ENCODE assay signal across 12 cellular contexts in the genomic region with DNA sequence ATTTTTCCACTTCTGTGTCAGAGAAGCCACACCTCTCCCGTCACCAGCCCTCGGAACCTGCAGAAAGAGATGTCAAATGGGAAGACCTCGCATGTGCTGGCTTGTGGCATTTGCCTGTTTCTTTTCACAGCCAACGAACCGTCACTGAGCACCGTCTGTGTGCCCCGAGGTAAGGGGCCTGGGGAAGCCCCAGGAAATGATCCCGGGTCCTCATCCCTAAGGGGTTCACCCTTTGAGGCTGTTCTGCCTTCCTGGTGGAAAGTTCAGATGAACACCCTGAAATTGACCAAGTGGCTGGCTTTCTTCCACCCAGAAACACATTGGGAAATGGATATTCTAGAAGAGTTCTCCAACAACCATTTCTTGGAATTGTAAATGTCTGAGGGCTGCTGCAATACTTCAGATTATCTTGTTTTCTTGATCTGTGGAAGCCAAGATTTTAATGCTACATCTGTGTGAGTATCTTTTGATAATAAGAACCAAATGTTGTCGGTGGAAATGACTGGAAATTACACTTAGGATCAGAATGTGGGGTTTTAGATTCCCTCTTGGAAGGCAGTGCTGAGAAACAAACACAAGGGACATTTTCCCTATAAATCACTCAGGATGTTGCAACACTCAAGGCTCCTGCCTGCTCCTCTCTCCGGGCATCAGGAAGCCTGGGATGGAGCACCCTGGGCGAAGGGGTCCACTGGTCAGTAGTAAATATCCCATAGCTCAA. TPM values are rescaled to one million over a fixed set of nuclear protein-coding genes. Genes with fewer than 3 reads are reported as not detected.
A peak's percentile ranks its signal among the peaks of the same experiment; 100 is the strongest.
DNase-seq lines count a peak whose midpoint lies in the region; ATAC-seq and TF ChIP-seq lines count a peak whose summit lies in the region.
"Had no signal": no experiment of that assay in that cellular context is flagged by ENCODE, and none has a peak within 500 bp of the region (broad histone marks: within the 10 kb centered on the region; RNA-seq: fewer than 3 reads in every experiment).

No MANE protein-coding gene starts in this region.

- no peak for TF ChIP-seq POLR2A in sigmoid colon (IDR thresholded peaks at IDR 0.05)

- TF ChIP-seq EP300 in sigmoid colon (IDR thresholded peaks at IDR 0.05), result no peak

- H3K9me3 ChIP-seq in sigmoid colon, result no peaks in the 10 kb centered on the region

- H3K4me3 ChIP-seq in BJ (ENCODE audit: low read depth, low read length), result no peak overlapping the region
- H3K4me3 ChIP-seq in sigmoid colon, result no peak overlapping the region

- no peak for TF ChIP-seq CTCF in BJ (IDR thresholded peaks at IDR 0.05; ENCODE audit: insufficient read depth, low read depth, low read length)
- TF ChIP-seq CTCF in sigmoid colon (IDR thresholded peaks at IDR 0.05), result no peak

- H3K27me3 ChIP-seq in BJ (ENCODE audit: control insufficient read depth, insufficient read depth, low read length), result no peaks in the 10 kb centered on the region
- H3K27me3 ChIP-seq in sigmoid colon, result no peaks in the 10 kb centered on the region

- CTCF ChIA-PET in BJ (lab: Yijun Ruan, JAX), result interaction anchor here (0.8 to 5.0 kb wide), 4 partner anchors 10 to 101 kb away, joined by 3 to 27 read pairs (median 4); no protein-coding TSS in a partner anchor

- intact Hi-C loops in left cardiac atrium (cut with DNase I), result no loop called here
- intact Hi-C loops in sigmoid colon (cut with DNase I), result loop anchor here (5.0 kb wide), 1 partner anchor 46 kb away; no protein-coding TSS in a partner anchor

- 69 to 72% methylated on average over 11 of the region's 11 CpGs for WGBS in sigmoid colon, 2 donors

- DNase-seq in BJ (ENCODE audit: low read depth) (peak; percentile 99), amniotic stem cell (lab: John Stamatoyannopoulos, UW) (peak; percentile 78), left cardiac atrium (no peak), sigmoid colon (peak; percentile 83), islet precursor cell (no peak), GM19240 (ENCODE audit: insufficient read length, low spot score) (no peak)
- DNase-seq: activated CD4-positive, alpha-beta T cell treated with anti-CD3 and anti-CD28 coated beads for 1 hour; activated naive CD4-positive, alpha-beta T cell treated with anti-CD3 and anti-CD28 coated beads, Interleukin-2, amount 10 ng/mL, durations not matched to agents 7 days and 5 days; NCI-H526 had no signal

- peaks cover 0 to 10% (median 6%) of the 10 kb centered on the region in 4 donors for H3K4me1 ChIP-seq in sigmoid colon

- peak; percentile 61 to 64 for ATAC-seq in left cardiac atrium
- ATAC-seq in GM18861 (IDR thresholded peaks at IDR 0.05; ENCODE audit: unreplicated experiment), result no peak
- no peak for ATAC-seq in HG03135 (IDR thresholded peaks at IDR 0.05; ENCODE audit: unreplicated experiment)

- H3K27ac ChIP-seq in sigmoid colon, result peak overlapping the region; percentile 59 to 72 (median 68)
- H3K27ac ChIP-seq: C4-2B had no signal

- H3K36me3 ChIP-seq in BJ (ENCODE audit: control insufficient read depth, insufficient read depth, low read length) (no peaks in the 10 kb centered on the region), sigmoid colon (no peaks in the 10 kb centered on the region)

- POLR2A ChIA-PET in BJ (lab: Charles Lee), result no interaction called here

RNA-seq across cellular contexts. Expression of a gene that starts 37.6 kb away (rescaled TPM):
- polyA plus RNA-seq in BJ (2011; rRNA removed) (0.58 and 1.0 TPM in 2 replicates), sigmoid colon (1 to 10 TPM in 1 of 3 donors, not detected in 2; 1.5 TPM)
- polyA minus RNA-seq in BJ (2011; rRNA and poly(A)+ RNA removed), result 0.31 and 0.66 TPM in 2 replicates
- total RNA-seq in left cardiac atrium (under 1 TPM; 0.39 to 0.47 TPM), sigmoid colon (not detected)

RNA-seq across cellular contexts. Expression of a gene that starts 37.7 kb away (rescaled TPM):
- polyA plus RNA-seq in BJ (2011; rRNA removed) (not detected in 2 replicates), sigmoid colon (under 1 TPM in 1 of 3 donors, not detected in 2; 0.07 TPM)
- not detected in 2 replicates for polyA minus RNA-seq in BJ (2011; rRNA and poly(A)+ RNA removed)
- total RNA-seq in left cardiac atrium (not detected), sigmoid colon (not detected)

RNA-seq across cellular contexts. Expression of a gene that starts 51.6 kb away (rescaled TPM):
- polyA plus RNA-seq in BJ (2011; rRNA removed), result 681 and 1,033 TPM in 2 replicates
- 344 and 433 TPM in 2 replicates for polyA minus RNA-seq in BJ (2011; rRNA and poly(A)+ RNA removed)
- total RNA-seq in left cardiac atrium, result 100 to 1,000 TPM; 251 to 348 TPM
- total RNA-seq in sigmoid colon, result 100 to 1,000 TPM; 123 to 230 (median 205) TPM
- polyA plus RNA-seq in sigmoid colon, result 10 to 100 TPM in 2 of 3 donors, 1 to 10 TPM in 1; 9.0 to 43.6 (median 33.0) TPM

Comparison
In these comparisons a context has a peak if more than half of its experiments do, and no peak if none do; other contexts are left out.
1. DNase-seq: peak in BJ (single experiment), amniotic stem cell (single experiment) and sigmoid colon (single experiment); none in left cardiac atrium (single experiment), islet precursor cell (single experiment) and GM19240 (single experiment).
2. ATAC-seq: peak in left cardiac atrium (2 of 2); none in GM18861 (single experiment) and HG03135 (single experiment).